ENCODE assay signal across 1 cellular context in the genomic region with DNA sequence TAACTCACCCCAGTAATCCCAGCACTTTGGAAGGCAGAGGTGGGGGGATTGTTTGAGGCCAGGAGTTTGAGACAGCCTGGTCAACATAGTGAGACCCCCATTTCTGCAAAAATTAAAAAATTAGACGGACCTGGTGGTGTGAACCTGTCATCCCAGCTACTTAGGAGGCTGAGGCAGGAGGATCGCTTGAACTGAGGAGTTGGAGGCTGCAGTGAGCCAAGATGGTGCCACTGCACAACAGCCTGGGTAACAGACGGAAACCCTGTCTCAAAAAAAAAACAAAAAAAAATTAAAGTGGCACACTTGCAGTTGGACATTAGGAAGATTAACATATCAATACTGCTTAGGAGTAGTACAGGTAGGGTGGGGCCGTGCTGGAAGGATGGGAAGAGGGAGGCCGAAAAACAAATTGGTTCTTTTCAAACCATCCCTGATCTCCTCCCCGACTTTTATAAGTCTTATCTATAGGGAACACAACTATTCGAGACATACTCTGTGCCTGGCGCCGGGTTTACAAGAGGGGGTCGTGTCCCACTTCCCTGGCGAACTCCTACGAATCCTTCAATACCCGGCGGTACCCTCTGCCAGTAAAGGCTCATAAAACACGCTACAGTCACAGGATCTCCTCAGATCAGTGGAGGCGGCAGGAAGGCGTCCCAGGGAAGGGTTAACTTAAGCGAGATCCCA.
TF ChIP-seq lines count a peak whose summit lies in the region.

No MANE protein-coding gene starts in this region.

TF ChIP-seq in HEK293, 187 proteins besides CTCF, POLR2A, EP300 and RAD21 (continued from another document):
- TF ChIP-seq, protein P1, sequence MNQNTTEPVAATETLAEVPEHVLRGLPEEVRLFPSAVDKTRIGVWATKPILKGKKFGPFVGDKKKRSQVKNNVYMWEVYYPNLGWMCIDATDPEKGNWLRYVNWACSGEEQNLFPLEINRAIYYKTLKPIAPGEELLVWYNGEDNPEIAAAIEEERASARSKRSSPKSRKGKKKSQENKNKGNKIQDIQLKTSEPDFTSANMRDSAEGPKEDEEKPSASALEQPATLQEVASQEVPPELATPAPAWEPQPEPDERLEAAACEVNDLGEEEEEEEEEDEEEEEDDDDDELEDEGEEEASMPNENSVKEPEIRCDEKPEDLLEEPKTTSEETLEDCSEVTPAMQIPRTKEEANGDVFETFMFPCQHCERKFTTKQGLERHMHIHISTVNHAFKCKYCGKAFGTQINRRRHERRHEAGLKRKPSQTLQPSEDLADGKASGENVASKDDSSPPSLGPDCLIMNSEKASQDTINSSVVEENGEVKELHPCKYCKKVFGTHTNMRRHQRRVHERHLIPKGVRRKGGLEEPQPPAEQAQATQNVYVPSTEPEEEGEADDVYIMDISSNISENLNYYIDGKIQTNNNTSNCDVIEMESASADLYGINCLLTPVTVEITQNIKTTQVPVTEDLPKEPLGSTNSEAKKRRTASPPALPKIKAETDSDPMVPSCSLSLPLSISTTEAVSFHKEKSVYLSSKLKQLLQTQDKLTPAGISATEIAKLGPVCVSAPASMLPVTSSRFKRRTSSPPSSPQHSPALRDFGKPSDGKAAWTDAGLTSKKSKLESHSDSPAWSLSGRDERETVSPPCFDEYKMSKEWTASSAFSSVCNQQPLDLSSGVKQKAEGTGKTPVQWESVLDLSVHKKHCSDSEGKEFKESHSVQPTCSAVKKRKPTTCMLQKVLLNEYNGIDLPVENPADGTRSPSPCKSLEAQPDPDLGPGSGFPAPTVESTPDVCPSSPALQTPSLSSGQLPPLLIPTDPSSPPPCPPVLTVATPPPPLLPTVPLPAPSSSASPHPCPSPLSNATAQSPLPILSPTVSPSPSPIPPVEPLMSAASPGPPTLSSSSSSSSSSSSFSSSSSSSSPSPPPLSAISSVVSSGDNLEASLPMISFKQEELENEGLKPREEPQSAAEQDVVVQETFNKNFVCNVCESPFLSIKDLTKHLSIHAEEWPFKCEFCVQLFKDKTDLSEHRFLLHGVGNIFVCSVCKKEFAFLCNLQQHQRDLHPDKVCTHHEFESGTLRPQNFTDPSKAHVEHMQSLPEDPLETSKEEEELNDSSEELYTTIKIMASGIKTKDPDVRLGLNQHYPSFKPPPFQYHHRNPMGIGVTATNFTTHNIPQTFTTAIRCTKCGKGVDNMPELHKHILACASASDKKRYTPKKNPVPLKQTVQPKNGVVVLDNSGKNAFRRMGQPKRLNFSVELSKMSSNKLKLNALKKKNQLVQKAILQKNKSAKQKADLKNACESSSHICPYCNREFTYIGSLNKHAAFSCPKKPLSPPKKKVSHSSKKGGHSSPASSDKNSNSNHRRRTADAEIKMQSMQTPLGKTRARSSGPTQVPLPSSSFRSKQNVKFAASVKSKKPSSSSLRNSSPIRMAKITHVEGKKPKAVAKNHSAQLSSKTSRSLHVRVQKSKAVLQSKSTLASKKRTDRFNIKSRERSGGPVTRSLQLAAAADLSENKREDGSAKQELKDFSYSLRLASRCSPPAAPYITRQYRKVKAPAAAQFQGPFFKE (tag by site-specific recombination; IDR thresholded peaks at IDR 0.05; ENCODE audit: borderline replicate concordance), result no peak
- TF ChIP-seq ZNF585B (tag by site-specific recombination; IDR thresholded peaks at IDR 0.05) (no peak), ZNF843 (tag by site-specific recombination; IDR thresholded peaks at IDR 0.05) (no peak), ZNF664 (tag by site-specific recombination; IDR thresholded peaks at IDR 0.05) (no peak), ZNF138 (tag by site-specific recombination; IDR thresholded peaks at IDR 0.05; ENCODE audit: borderline replicate concordance) (no peak), ZNF19 (tag by site-specific recombination; IDR thresholded peaks at IDR 0.05; ENCODE audit: low read depth) (no peak), WT1 (tag by site-specific recombination; IDR thresholded peaks at IDR 0.05) (no peak), ZSCAN16 (tag by site-specific recombination; IDR thresholded peaks at IDR 0.05) (no peak), ZFP3 (tag by site-specific recombination; IDR thresholded peaks at IDR 0.05; ENCODE audit: low read depth) (peak; percentile 100), BCL11A (tag by site-specific recombination; IDR thresholded peaks at IDR 0.05; ENCODE audit: low read depth) (no peak), SCRT1 (tag by site-specific recombination; IDR thresholded peaks at IDR 0.05; ENCODE audit: borderline replicate concordance) (no peak), ZBTB48 (tag by site-specific recombination; IDR thresholded peaks at IDR 0.05) (0 out of 2 replicates have a peak, but pooled peaks have one; percentile 78), ZIC2 (tag by site-specific recombination; IDR thresholded peaks at IDR 0.05) (no peak), ZBTB17 (tag by site-specific recombination; IDR thresholded peaks at IDR 0.05) (no peak)
- TF ChIP-seq, protein P2, sequence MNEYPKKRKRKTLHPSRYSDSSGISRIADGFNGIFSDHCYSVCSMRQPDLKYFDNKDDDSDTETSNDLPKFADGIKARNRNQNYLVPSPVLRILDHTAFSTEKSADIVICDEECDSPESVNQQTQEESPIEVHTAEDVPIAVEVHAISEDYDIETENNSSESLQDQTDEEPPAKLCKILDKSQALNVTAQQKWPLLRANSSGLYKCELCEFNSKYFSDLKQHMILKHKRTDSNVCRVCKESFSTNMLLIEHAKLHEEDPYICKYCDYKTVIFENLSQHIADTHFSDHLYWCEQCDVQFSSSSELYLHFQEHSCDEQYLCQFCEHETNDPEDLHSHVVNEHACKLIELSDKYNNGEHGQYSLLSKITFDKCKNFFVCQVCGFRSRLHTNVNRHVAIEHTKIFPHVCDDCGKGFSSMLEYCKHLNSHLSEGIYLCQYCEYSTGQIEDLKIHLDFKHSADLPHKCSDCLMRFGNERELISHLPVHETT (tag by site-specific recombination; IDR thresholded peaks at IDR 0.05), result no peak
- TF ChIP-seq, protein P3, sequence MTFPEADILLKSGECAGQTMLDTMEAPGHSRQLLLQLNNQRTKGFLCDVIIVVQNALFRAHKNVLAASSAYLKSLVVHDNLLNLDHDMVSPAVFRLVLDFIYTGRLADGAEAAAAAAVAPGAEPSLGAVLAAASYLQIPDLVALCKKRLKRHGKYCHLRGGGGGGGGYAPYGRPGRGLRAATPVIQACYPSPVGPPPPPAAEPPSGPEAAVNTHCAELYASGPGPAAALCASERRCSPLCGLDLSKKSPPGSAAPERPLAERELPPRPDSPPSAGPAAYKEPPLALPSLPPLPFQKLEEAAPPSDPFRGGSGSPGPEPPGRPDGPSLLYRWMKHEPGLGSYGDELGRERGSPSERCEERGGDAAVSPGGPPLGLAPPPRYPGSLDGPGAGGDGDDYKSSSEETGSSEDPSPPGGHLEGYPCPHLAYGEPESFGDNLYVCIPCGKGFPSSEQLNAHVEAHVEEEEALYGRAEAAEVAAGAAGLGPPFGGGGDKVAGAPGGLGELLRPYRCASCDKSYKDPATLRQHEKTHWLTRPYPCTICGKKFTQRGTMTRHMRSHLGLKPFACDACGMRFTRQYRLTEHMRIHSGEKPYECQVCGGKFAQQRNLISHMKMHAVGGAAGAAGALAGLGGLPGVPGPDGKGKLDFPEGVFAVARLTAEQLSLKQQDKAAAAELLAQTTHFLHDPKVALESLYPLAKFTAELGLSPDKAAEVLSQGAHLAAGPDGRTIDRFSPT (tag by site-specific recombination; IDR thresholded peaks at IDR 0.05), result peak; percentile 55; the same call in 1 of the 2 replicates
- TF ChIP-seq, protein P4, sequence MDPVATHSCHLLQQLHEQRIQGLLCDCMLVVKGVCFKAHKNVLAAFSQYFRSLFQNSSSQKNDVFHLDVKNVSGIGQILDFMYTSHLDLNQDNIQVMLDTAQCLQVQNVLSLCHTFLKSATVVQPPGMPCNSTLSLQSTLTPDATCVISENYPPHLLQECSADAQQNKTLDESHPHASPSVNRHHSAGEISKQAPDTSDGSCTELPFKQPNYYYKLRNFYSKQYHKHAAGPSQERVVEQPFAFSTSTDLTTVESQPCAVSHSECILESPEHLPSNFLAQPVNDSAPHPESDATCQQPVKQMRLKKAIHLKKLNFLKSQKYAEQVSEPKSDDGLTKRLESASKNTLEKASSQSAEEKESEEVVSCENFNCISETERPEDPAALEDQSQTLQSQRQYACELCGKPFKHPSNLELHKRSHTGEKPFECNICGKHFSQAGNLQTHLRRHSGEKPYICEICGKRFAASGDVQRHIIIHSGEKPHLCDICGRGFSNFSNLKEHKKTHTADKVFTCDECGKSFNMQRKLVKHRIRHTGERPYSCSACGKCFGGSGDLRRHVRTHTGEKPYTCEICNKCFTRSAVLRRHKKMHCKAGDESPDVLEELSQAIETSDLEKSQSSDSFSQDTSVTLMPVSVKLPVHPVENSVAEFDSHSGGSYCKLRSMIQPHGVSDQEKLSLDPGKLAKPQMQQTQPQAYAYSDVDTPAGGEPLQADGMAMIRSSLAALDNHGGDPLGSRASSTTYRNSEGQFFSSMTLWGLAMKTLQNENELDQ (tag by site-specific recombination; IDR thresholded peaks at IDR 0.05; ENCODE audit: low read depth), result no peak
- TF ChIP-seq, protein P5, sequence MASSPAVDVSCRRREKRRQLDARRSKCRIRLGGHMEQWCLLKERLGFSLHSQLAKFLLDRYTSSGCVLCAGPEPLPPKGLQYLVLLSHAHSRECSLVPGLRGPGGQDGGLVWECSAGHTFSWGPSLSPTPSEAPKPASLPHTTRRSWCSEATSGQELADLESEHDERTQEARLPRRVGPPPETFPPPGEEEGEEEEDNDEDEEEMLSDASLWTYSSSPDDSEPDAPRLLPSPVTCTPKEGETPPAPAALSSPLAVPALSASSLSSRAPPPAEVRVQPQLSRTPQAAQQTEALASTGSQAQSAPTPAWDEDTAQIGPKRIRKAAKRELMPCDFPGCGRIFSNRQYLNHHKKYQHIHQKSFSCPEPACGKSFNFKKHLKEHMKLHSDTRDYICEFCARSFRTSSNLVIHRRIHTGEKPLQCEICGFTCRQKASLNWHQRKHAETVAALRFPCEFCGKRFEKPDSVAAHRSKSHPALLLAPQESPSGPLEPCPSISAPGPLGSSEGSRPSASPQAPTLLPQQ (tag by site-specific recombination; IDR thresholded peaks at IDR 0.05), result peak; percentile 67; the same call in 1 of the 2 replicates
- TF ChIP-seq, protein P6, sequence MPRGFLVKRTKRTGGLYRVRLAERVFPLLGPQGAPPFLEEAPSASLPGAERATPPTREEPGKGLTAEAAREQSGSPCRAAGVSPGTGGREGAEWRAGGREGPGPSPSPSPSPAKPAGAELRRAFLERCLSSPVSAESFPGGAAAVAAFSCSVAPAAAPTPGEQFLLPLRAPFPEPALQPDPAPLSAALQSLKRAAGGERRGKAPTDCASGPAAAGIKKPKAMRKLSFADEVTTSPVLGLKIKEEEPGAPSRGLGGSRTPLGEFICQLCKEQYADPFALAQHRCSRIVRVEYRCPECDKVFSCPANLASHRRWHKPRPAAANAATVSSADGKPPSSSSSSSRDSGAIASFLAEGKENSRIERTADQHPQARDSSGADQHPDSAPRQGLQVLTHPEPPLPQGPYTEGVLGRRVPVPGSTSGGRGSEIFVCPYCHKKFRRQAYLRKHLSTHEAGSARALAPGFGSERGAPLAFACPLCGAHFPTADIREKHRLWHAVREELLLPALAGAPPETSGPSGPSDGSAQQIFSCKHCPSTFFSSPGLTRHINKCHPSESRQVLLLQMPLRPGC (tag by site-specific recombination; IDR thresholded peaks at IDR 0.05), result no peak
- TF ChIP-seq, protein P7, sequence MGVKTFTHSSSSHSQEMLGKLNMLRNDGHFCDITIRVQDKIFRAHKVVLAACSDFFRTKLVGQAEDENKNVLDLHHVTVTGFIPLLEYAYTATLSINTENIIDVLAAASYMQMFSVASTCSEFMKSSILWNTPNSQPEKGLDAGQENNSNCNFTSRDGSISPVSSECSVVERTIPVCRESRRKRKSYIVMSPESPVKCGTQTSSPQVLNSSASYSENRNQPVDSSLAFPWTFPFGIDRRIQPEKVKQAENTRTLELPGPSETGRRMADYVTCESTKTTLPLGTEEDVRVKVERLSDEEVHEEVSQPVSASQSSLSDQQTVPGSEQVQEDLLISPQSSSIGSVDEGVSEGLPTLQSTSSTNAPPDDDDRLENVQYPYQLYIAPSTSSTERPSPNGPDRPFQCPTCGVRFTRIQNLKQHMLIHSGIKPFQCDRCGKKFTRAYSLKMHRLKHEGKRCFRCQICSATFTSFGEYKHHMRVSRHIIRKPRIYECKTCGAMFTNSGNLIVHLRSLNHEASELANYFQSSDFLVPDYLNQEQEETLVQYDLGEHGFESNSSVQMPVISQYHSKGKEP (tag by site-specific recombination; IDR thresholded peaks at IDR 0.05), result no peak
TF ChIP-seq in HEK293: peak in this region for 6.
